26 cellular contexts compared by ENCODE assay signal in the genomic region with DNA sequence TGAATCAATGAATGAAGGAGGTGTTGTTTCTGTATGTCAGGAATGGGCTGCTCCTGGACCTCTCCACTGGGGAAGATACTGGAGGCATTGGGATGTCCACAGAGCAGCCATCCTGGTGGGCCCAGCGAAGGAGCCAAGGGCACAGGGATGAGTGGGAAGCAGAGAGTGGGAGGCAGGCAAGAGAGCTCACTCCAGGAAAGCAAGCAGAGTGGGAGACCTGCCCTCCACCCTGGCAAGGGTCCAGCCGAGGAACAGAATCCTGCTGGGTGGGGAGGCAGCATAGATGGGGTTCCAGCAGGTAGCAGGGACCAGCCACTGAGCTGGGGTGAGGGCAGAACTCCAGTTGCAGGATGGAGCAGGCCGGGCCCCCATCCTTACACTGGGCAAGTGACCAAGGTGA.
"Had no signal": no experiment of that assay in that cellular context is flagged by ENCODE, and none has a peak within 500 bp of the region (broad histone marks: within the 10 kb centered on the region; RNA-seq: fewer than 3 reads in every experiment).

No MANE protein-coding gene starts in this region.

- H3K4me3 ChIP-seq: heart right ventricle, hepatocyte, left ventricle myocardium inferior, lung, pancreas, prostate gland, stomach, testis, thyroid gland, transverse colon, uterus had no signal

- H3K36me3 Mint-ChIP-seq: naive thymus-derived CD8-positive, alpha-beta T cell had no signal

- H3K4me3 Mint-ChIP-seq: naive thymus-derived CD8-positive, alpha-beta T cell; nephron; neural crest cell; stimulated activated naive B cell treated with anti-CD40 and anti-IgM and Interleukin-4, amounts not matched to agents 10 μg/mL and 1 μg/mL and 100 μg/mL, for 72 hours had no signal

- H3K27me3 Mint-ChIP-seq: naive thymus-derived CD8-positive, alpha-beta T cell; stimulated activated naive B cell treated with anti-CD40 and anti-IgM and Interleukin-4, amounts not matched to agents 10 μg/mL and 1 μg/mL and 100 μg/mL, for 72 hours had no signal

- H3K4me1 Mint-ChIP-seq: nephron, neural crest cell had no signal

- H3K9me3 ChIP-seq: heart right ventricle, left ventricle myocardium inferior, pancreas, prostate gland, stomach, testis, thyroid gland, transverse colon, uterus had no signal

- H3K27ac ChIP-seq: heart right ventricle, hepatocyte, left ventricle myocardium inferior, pancreas, prostate gland, stomach, testis, thyroid gland, transverse colon, uterus had no signal

- H3K4me2 ChIP-seq: hepatocyte had no signal

- H3K36me3 ChIP-seq: heart right ventricle, pancreas, prostate gland, stomach, thyroid gland, transverse colon, uterus had no signal

- H3K27me3 ChIP-seq: heart right ventricle, hepatocyte, pancreas, stomach, testis, thyroid gland, transverse colon, uterus had no signal

- H3K27ac Mint-ChIP-seq: nephron; stimulated activated naive B cell treated with anti-CD40 and anti-IgM and Interleukin-4, amounts not matched to agents 10 μg/mL and 1 μg/mL and 100 μg/mL, for 72 hours had no signal

- H3K4me1 ChIP-seq: left ventricle myocardium inferior, pancreas, prostate gland, testis, uterus had no signal

- H2AFZ ChIP-seq: hepatocyte had no signal

- H3K9me3 Mint-ChIP-seq: naive thymus-derived CD8-positive, alpha-beta T cell; nephron; neural crest cell had no signal

- DNase-seq: heart right ventricle; islet precursor cell; left ventricle myocardium inferior; naive thymus-derived CD8-positive, alpha-beta T cell; posterior cingulate gyrus; retina; right cardiac atrium; small intestine; stimulated activated CD4-positive, alpha-beta T cell treated with anti-CD3 and anti-CD28 coated beads, Interleukin-1b, Interleukin-23, amount 100 ng/mL, for 48 hours; stimulated activated CD4-positive, alpha-beta T cell treated with anti-CD3 and anti-CD28 coated beads, Interleukin-2, amount 100 ng/mL, for 48 hours; stimulated activated CD4-positive, alpha-beta T cell treated with anti-CD3 and anti-CD28 coated beads, Interleukin-4, amount 100 ng/mL, for 4 hours; stimulated activated CD8-positive, alpha-beta memory T cell treated with anti-CD3 and anti-CD28 coated beads, Interleukin-4, amount 100 ng/mL, for 48 hours; stimulated activated naive B cell treated with anti-CD40 and anti-IgM and Interleukin-4, amounts not matched to agents 10 μg/mL and 1 μg/mL and 100 μg/mL, for 72 hours; stimulated activated naive CD8-positive, alpha-beta T cell treated with anti-CD3 and anti-CD28 coated beads, Interleukin-15, Interleukin-2, amounts not matched to agents 100 U/mL and 50 U/mL, for 24 hours; stomach; testis; thyroid gland; transverse colon; uterus had no signal

- ATAC-seq: heart right ventricle; naive thymus-derived CD8-positive, alpha-beta T cell; pancreas; right cardiac atrium; sciatic nerve; stimulated activated naive CD8-positive, alpha-beta T cell treated with anti-CD3 and anti-CD28 coated beads, Interleukin-15, Interleukin-2, amounts not matched to agents 100 U/mL and 50 U/mL, for 24 hours had no signal
